ENCODE assay signal across 8 cellular contexts in the genomic region with DNA sequence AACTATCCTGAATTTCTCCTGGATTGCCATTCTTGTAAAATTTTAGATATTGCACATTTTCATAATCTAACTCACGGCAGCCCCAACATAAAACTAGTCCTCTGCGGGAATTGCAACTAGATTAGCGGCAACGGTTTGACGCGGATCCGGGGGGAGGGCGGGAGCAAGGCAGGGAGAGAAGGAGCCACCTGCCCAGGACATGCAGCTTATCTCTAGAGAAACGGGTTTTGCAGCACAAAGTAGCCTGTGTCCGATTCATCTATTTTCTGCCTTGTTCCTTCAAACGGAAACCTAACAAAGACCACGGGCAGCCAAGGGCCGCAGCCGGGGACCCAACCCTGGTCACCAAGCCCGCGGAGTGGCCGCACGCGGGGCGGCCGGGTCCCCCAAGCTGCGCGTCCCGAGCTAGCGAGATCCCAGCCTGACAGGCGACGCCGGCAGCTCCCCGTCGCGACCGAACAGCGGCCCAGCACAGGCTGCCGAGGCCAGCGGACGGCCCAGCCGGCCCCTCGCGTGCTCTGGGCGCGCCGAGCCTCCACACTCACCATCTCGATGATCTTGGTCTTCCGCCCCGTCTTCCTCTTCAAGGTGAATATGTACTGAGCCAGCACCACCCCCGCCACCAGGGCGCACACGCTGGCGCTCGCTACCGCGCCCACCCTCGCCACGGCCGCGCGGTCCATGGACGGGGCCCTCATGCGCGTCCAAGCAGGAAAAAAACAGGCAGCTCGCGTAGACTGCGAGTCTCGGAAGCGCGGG. TPM values are rescaled to one million over a fixed set of nuclear protein-coding genes. Genes with fewer than 3 reads are reported as not detected.
DNase-seq lines count a peak whose midpoint lies in the region; ATAC-seq, FAIRE-seq and TF ChIP-seq lines count a peak whose summit lies in the region.

A gene (minus strand): TSS at position 754 of the 759 bp plus-strand sequence. CDS start 71 bp downstream, at position 683.

- CTCF ChIA-PET in SK-N-SH (lab: Yijun Ruan, JAX), result interaction anchor here (1.3 to 8.1 kb wide), 8 partner anchors 10 to 216 kb away, joined by 3 to 64 read pairs (median 6); a partner anchor contains a TSS

- peak within 1 kb of the TSS; percentile 97 for H2AFZ ChIP-seq in SK-N-SH (ENCODE audit: low read depth)

- H3K27me3 ChIP-seq in HL-60 (ENCODE audit: insufficient read depth, poor library complexity, severe bottlenecking) (no peaks in the 10 kb centered on the region), SK-N-SH (ENCODE audit: insufficient read depth) (no peaks in the 10 kb centered on the region), bronchial epithelial cell (ENCODE audit: control insufficient read depth, insufficient read depth, low read length) (no peaks in the 10 kb centered on the region), small intestine (ENCODE audit: control insufficient read depth in 2 of 2, insufficient read depth in 2 of 2, low read length in 2 of 2) (no peaks in the 10 kb centered on the region)

- H3K79me2 ChIP-seq in SK-N-SH (ENCODE audit: insufficient read depth), result peaks cover 55% of the 10 kb centered on the region

- peak; percentile 20 for ATAC-seq in GM19468 (IDR thresholded peaks at IDR 0.05; ENCODE audit: extremely low read depth, unreplicated experiment)

- FAIRE-seq in bronchial epithelial cell (lab: Jason Lieb, UNC), result no peak
- FAIRE-seq in small intestine (lab: Jason Lieb, UNC), result no peak

- WGBS in SK-N-SH (ENCODE audit: low lambda C conversion rate), result under 1% methylated on average over 36 of the region's 66 CpGs
- 0% methylated on average over 60 to 66 of the region's 66 CpGs for WGBS in small intestine, 3 donors

- H3F3A ChIP-seq in SK-N-SH (replicated peaks; ENCODE audit: insufficient read depth), result peaks cover 26% of the 10 kb centered on the region

- peak within 1 kb of the TSS; percentile 78 for H3K4me2 ChIP-seq in SK-N-SH

- H3K4me1 ChIP-seq in SK-N-SH (ENCODE audit: control insufficient read depth in 1 of 2, insufficient read depth in 2 of 2, low read depth in 1 of 2, low read length in 1 of 2) (peaks cover 3 to 10% of the 10 kb centered on the region in 2 experiments; a peak in 2 of 4 replicates), small intestine (ENCODE audit: control insufficient read depth in 2 of 2, insufficient read depth in 1 of 2, low read depth in 1 of 2, low read length in 1 of 2) (peaks cover 4 to 11% of the 10 kb centered on the region in 2 donors)

- peaks cover 12% of the 10 kb centered on the region; the same call in 1 of the 2 replicates for H3K9me3 ChIP-seq in SK-N-SH
- H3K9me3 ChIP-seq in small intestine (ENCODE audit: control insufficient read depth, low read depth), result no peaks in the 10 kb centered on the region

- TF ChIP-seq CTCF in HL-60 (IDR thresholded peaks at IDR 0.05; ENCODE audit: insufficient read depth, low read length) (no peak), SK-N-SH (IDR thresholded peaks at IDR 0.05) (peak; percentile 24; the same call in 1 of the 2 replicates), bronchial epithelial cell (IDR thresholded peaks at IDR 0.05; ENCODE audit: insufficient read depth, low read length, severe bottlenecking) (no peak)

- DNase-seq in DMS153 treated with DMSO at 0.1 percent for 48 hours (lab: John Stamatoyannopoulos, UW; ENCODE audit: unreplicated experiment) (peak; percentile 58), HL-60 (ENCODE audit: low read depth in 1 of 2, low spot score in 1 of 2) (peak in 1 of 2 experiments; percentile 51), SK-N-SH (peak; percentile 85), bronchial epithelial cell (ENCODE audit: low read depth) (no peak), iris pigment epithelial cell (ENCODE audit: low read depth) (peak; percentile 43), small intestine (peak; percentile 63), GOT3 (lab: John Stamatoyannopoulos, UW) (no peak)

- H4K20me1 ChIP-seq in SK-N-SH (ENCODE audit: insufficient read depth), result peaks cover 21% of the 10 kb centered on the region

- H3K9ac ChIP-seq in SK-N-SH, result peak within 1 kb of the TSS; percentile 78

- no peak for TF ChIP-seq RAD21 in SK-N-SH (IDR thresholded peaks at IDR 0.05; ENCODE audit: low read length)

- H3K27ac ChIP-seq in HL-60 (replicated peaks), result peak within 1 kb of the TSS; percentile 90
- peak within 1 kb of the TSS; percentile 91 to 96 for H3K27ac ChIP-seq in SK-N-SH (ENCODE audit: low read depth in 2 of 2, low read length in 1 of 2)
- H3K27ac ChIP-seq in small intestine (ENCODE audit: low read depth in 1 of 2, low read length in 1 of 2), result peak within 1 kb of the TSS; percentile 88 to 98

- no peak for TF ChIP-seq EP300 in SK-N-SH (IDR thresholded peaks at IDR 0.05; ENCODE audit: borderline replicate concordance in 1 of 2, low read depth in 1 of 2, low read length in 1 of 2)

- H3K36me3 ChIP-seq in SK-N-SH (replicated peaks in 1 of 2; ENCODE audit: control insufficient read depth in 1 of 2, insufficient read depth in 2 of 2, low read length in 1 of 2), result peaks cover 2 to 4% of the 10 kb centered on the region in 2 experiments
- H3K36me3 ChIP-seq in bronchial epithelial cell (ENCODE audit: control insufficient read depth, insufficient read depth, low read length), result no peaks in the 10 kb centered on the region
- no peaks in the 10 kb centered on the region for H3K36me3 ChIP-seq in small intestine (ENCODE audit: control insufficient read depth in 2 of 2, insufficient read depth in 2 of 2, low read length in 2 of 2)

- H3K4me3 ChIP-seq in HL-60 (replicated peaks; ENCODE audit: insufficient read depth, low read length), result peak within 1 kb of the TSS; percentile 90
- H3K4me3 ChIP-seq in SK-N-SH (ENCODE audit: low read depth in 2 of 2, low read length in 1 of 2), result peak within 1 kb of the TSS; percentile 81 to 85
- peak within 1 kb of the TSS; percentile 90 for H3K4me3 ChIP-seq in bronchial epithelial cell (ENCODE audit: low read depth, low read length)
- H3K4me3 ChIP-seq in small intestine (ENCODE audit: low read depth in 1 of 2, low read length in 2 of 2), result peak within 1 kb of the TSS; percentile 58 to 92

- POLR2A ChIA-PET in SK-N-SH (lab: Yijun Ruan, JAX), result interaction anchor here (0.9 to 2.2 kb wide), 8 partner anchors 9 to 572 kb away, joined by 3 to 14 read pairs (median 7); a partner anchor contains a TSS

- no peaks in the 10 kb centered on the region for H3K9me2 ChIP-seq in SK-N-SH

TF ChIP-seq in SK-N-SH, 30 proteins besides CTCF, POLR2A, EP300 and RAD21 (continues in another document):
- TF ChIP-seq, protein P1, sequence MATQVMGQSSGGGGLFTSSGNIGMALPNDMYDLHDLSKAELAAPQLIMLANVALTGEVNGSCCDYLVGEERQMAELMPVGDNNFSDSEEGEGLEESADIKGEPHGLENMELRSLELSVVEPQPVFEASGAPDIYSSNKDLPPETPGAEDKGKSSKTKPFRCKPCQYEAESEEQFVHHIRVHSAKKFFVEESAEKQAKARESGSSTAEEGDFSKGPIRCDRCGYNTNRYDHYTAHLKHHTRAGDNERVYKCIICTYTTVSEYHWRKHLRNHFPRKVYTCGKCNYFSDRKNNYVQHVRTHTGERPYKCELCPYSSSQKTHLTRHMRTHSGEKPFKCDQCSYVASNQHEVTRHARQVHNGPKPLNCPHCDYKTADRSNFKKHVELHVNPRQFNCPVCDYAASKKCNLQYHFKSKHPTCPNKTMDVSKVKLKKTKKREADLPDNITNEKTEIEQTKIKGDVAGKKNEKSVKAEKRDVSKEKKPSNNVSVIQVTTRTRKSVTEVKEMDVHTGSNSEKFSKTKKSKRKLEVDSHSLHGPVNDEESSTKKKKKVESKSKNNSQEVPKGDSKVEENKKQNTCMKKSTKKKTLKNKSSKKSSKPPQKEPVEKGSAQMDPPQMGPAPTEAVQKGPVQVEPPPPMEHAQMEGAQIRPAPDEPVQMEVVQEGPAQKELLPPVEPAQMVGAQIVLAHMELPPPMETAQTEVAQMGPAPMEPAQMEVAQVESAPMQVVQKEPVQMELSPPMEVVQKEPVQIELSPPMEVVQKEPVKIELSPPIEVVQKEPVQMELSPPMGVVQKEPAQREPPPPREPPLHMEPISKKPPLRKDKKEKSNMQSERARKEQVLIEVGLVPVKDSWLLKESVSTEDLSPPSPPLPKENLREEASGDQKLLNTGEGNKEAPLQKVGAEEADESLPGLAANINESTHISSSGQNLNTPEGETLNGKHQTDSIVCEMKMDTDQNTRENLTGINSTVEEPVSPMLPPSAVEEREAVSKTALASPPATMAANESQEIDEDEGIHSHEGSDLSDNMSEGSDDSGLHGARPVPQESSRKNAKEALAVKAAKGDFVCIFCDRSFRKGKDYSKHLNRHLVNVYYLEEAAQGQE (IDR thresholded peaks at IDR 0.05; ENCODE audit: low read depth, low read length), result peak; percentile 9; the same call in 1 of the 2 replicates
- TF ChIP-seq, protein P2, sequence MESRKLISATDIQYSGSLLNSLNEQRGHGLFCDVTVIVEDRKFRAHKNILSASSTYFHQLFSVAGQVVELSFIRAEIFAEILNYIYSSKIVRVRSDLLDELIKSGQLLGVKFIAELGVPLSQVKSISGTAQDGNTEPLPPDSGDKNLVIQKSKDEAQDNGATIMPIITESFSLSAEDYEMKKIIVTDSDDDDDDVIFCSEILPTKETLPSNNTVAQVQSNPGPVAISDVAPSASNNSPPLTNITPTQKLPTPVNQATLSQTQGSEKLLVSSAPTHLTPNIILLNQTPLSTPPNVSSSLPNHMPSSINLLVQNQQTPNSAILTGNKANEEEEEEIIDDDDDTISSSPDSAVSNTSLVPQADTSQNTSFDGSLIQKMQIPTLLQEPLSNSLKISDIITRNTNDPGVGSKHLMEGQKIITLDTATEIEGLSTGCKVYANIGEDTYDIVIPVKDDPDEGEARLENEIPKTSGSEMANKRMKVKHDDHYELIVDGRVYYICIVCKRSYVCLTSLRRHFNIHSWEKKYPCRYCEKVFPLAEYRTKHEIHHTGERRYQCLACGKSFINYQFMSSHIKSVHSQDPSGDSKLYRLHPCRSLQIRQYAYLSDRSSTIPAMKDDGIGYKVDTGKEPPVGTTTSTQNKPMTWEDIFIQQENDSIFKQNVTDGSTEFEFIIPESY (IDR thresholded peaks at IDR 0.05; ENCODE audit: borderline replicate concordance, low read depth), result peak; percentile 71; the same call in 1 of the 2 replicates
- TF ChIP-seq FOSL2 (IDR thresholded peaks at IDR 0.05; ENCODE audit: borderline replicate concordance, low read depth), result no peak
- TF ChIP-seq, protein P3, sequence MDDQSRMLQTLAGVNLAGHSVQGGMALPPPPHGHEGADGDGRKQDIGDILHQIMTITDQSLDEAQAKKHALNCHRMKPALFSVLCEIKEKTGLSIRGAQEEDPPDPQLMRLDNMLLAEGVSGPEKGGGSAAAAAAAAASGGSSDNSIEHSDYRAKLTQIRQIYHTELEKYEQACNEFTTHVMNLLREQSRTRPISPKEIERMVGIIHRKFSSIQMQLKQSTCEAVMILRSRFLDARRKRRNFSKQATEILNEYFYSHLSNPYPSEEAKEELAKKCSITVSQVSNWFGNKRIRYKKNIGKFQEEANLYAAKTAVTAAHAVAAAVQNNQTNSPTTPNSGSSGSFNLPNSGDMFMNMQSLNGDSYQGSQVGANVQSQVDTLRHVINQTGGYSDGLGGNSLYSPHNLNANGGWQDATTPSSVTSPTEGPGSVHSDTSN (IDR thresholded peaks at IDR 0.05), result no peak

RNA-seq across cellular contexts. Expression of the gene that starts here (rescaled TPM):
- polyA plus RNA-seq in SK-N-SH (2012; rRNA removed), result 13.2 and 14.1 TPM in 2 replicates
- 20.4 and 26.4 TPM in 2 replicates for polyA plus RNA-seq in SK-N-SH (2012; cell fraction: cytosol; rRNA removed)
- 5.5 and 11.5 TPM in 2 replicates for polyA plus RNA-seq in SK-N-SH (2012; cell fraction: nucleus; rRNA removed)
- 22.4 and 49.8 TPM in 2 replicates for total RNA-seq in bronchial epithelial cell
- polyA plus RNA-seq in small intestine, result 100 to 1,000 TPM in 1 of 3 donors, 10 to 100 TPM in 2; 40.1 to 108 (median 81.0) TPM

Comparison
In these comparisons a context has a peak if more than half of its experiments do, and no peak if none do; other contexts are left out.
1. DNase-seq: peak in DMS153 treated with DMSO at 0.1 percent for 48 hours (single experiment), SK-N-SH (single experiment), iris pigment epithelial cell (single experiment) and small intestine (single experiment); none in bronchial epithelial cell (single experiment) and GOT3 (single experiment).
2. Peak in every context shown above with its lines, with median percentiles within 50 percentile points of each other: H3K27ac ChIP-seq and H3K4me3 ChIP-seq.